ENCODE assay signal across 12 cellular contexts in genomic region chr17:19361326-19361725, GRCh38. TPM values are rescaled to one million over a fixed set of nuclear protein-coding genes. Genes with fewer than 3 reads are reported as not detected.
A peak's percentile ranks its signal among the peaks of the same experiment; 100 is the strongest.
DNase-seq lines count a peak whose midpoint lies in the region; ATAC-seq and TF ChIP-seq lines count a peak whose summit lies in the region.
"Had no signal": no experiment of that assay in that cellular context is flagged by ENCODE, and none has a peak within 500 bp of the region (broad histone marks: within the 10 kb centered on the region; RNA-seq: fewer than 3 reads in every experiment).

No MANE protein-coding gene starts in this region.

- H3K27ac Mint-ChIP-seq in H9: no peak overlapping the region; a peak in 1 of 7 replicates
- H3K27ac Mint-ChIP-seq in activated T-helper 17 cell treated with anti-CD3 and anti-CD28 coated beads, Interleukin-2, amount 50 U/mL, for 72 hours: no peak overlapping the region

- WGBS in H9 (ENCODE audit: extremely low coverage, insufficient read length, low lambda C conversion rate): no CpG with 5 or more reads among the region's 6 CpGs
- WGBS in mesenchymal stem cell: 83% methylated on average over 2 of the region's 6 CpGs

- H3K23ac ChIP-seq in H9 (ENCODE audit: insufficient read length, low read depth, low read length) (no peak overlapping the region), mesenchymal stem cell (ENCODE audit: low read length in 2 of 2) (no peak overlapping the region)

- POLR2A ChIA-PET in AG04450 (lab: Yijun Ruan, JAX): interaction anchor here (2.3 kb wide), 1 partner anchor 17 kb away, joined by 24 read pairs; the partner anchor contains the start of gene MAPK7

- no peaks in the 10 kb centered on the region for H3K79me1 ChIP-seq in H9 (ENCODE audit: insufficient read depth, low read depth, low read length, poor library complexity, severe bottlenecking)
- H3K79me1 ChIP-seq in mesenchymal stem cell (replicated peaks; ENCODE audit: low read length, poor library complexity, severe bottlenecking): peaks cover 17% of the 10 kb centered on the region

- peak overlapping the region; percentile 87; the same call in 1 of the 2 replicates for H3K4me3 ChIP-seq in AG04450 (ENCODE audit: low read depth, low read length)
- H3K4me3 ChIP-seq in mesenchymal stem cell (ENCODE audit: insufficient read depth in 1 of 2, low read depth in 1 of 2, low read length in 2 of 2): peak overlapping the region in 1 of 2 experiments; percentile 90

- H3K79me2 ChIP-seq in H9 (ENCODE audit: insufficient read depth, low read length): 0 out of 2 replicates have a peak, but pooled peaks cover 2% of the 10 kb centered on the region

- H4K20me1 ChIP-seq in H9 (ENCODE audit: control insufficient read depth, insufficient read depth, insufficient read length): no peaks in the 10 kb centered on the region

- H3K27me3 ChIP-seq in AG04450 (ENCODE audit: control insufficient read depth, insufficient read depth, low read length): no peaks in the 10 kb centered on the region
- no peaks in the 10 kb centered on the region for H3K27me3 ChIP-seq in H9 (ENCODE audit: insufficient read depth, low read length)
- H3K27me3 ChIP-seq in mesenchymal stem cell (ENCODE audit: control insufficient read depth in 1 of 2, insufficient read depth in 1 of 2, low read length in 2 of 2): no peaks in the 10 kb centered on the region
- H3K27me3 ChIP-seq: upper lobe of right lung had no signal

- H2BK20ac ChIP-seq in H9 (ENCODE audit: low read depth, low read length, poor library complexity, severe bottlenecking): no peak overlapping the region

- no peak overlapping the region for H2BK120ac ChIP-seq in H9 (ENCODE audit: low read depth, low read length, poor library complexity, severe bottlenecking)
- no peak overlapping the region for H2BK120ac ChIP-seq in mesenchymal stem cell (ENCODE audit: low read depth, low read length)

- H3K9ac ChIP-seq in H9 (ENCODE audit: extremely low read depth, insufficient read length, low read length): no peak overlapping the region
- H3K9ac ChIP-seq in mesenchymal stem cell (ENCODE audit: low read length): peak overlapping the region; percentile 89

- H2BK15ac ChIP-seq in H9 (ENCODE audit: low read depth, low read length) (no peak overlapping the region), mesenchymal stem cell (ENCODE audit: low read depth, poor library complexity, severe bottlenecking) (no peak overlapping the region)

- H3T11ph ChIP-seq in H9 (ENCODE audit: low read length): no peak overlapping the region

- H4K91ac ChIP-seq in H9 (ENCODE audit: insufficient read length, low read depth, low read length): no peak overlapping the region
- peak overlapping the region; percentile 14 for H4K91ac ChIP-seq in mesenchymal stem cell (ENCODE audit: low read length)

- no peak overlapping the region for H4K8ac ChIP-seq in H9 (replicated peaks; ENCODE audit: insufficient read length, low read depth, low read length)
- no peak overlapping the region for H4K8ac ChIP-seq in mesenchymal stem cell (ENCODE audit: low read length)

- no peak for ATAC-seq in activated T-helper 17 cell treated with anti-CD3 and anti-CD28 coated beads, Interleukin-2, amount 50 U/mL, for 72 hours (replicated peaks)
- ATAC-seq in esophagus mucosa: no peak
- no peak for ATAC-seq in GM19455 (IDR thresholded peaks at IDR 0.05; ENCODE audit: unreplicated experiment)

- no peak overlapping the region for H2BK12ac ChIP-seq in H9 (ENCODE audit: insufficient read length, low read depth, low read length)
- H2BK12ac ChIP-seq in mesenchymal stem cell (ENCODE audit: low read length in 2 of 2): peak overlapping the region in 1 of 2 experiments; percentile 75

- peak overlapping the region; percentile 50 to 73 for H3K4me3 Mint-ChIP-seq in H9
- peak overlapping the region; percentile 82 for H3K4me3 Mint-ChIP-seq in activated T-helper 17 cell treated with anti-CD3 and anti-CD28 coated beads, Interleukin-2, amount 50 U/mL, for 72 hours

- no peak overlapping the region for H3K27ac ChIP-seq in AG04450 (ENCODE audit: low read depth, low read length)
- H3K27ac ChIP-seq in H9 (ENCODE audit: insufficient read length, low read depth, low read length): no peak overlapping the region
- H3K27ac ChIP-seq in mesenchymal stem cell (ENCODE audit: low read length, poor library complexity, severe bottlenecking): no peak overlapping the region
- H3K27ac ChIP-seq: neutrophil had no signal

- H3K4me2 ChIP-seq in H9 (ENCODE audit: insufficient read depth, insufficient read length, low read length): peak overlapping the region; percentile 58
- no peak overlapping the region for H3K4me2 ChIP-seq in mesenchymal stem cell (ENCODE audit: low read length, poor library complexity, severe bottlenecking)

- H2AK5ac ChIP-seq in H9 (ENCODE audit: insufficient read length, low read length) (no peak overlapping the region), mesenchymal stem cell (ENCODE audit: low read length, severe bottlenecking) (no peak overlapping the region)

- peaks cover 9 to 33% (median 29%) of the 10 kb centered on the region in 3 experiments for H3K36me3 Mint-ChIP-seq in H9 (ENCODE audit: insufficient read depth in 1 of 3, low read depth in 3 of 3)
- H3K36me3 Mint-ChIP-seq in activated T-helper 17 cell treated with anti-CD3 and anti-CD28 coated beads, Interleukin-2, amount 50 U/mL, for 72 hours (ENCODE audit: low read depth): no peaks in the 10 kb centered on the region

- H3K9me3 ChIP-seq in AG04450 (ENCODE audit: control insufficient read depth, insufficient read depth, low read length) (no peaks in the 10 kb centered on the region), H9 (ENCODE audit: control insufficient read depth, low read depth, low read length) (no peaks in the 10 kb centered on the region), mesenchymal stem cell (ENCODE audit: control insufficient read depth, low read length) (no peaks in the 10 kb centered on the region)
- H3K9me3 ChIP-seq: neutrophil, upper lobe of right lung had no signal

- H3K4me1 Mint-ChIP-seq in H9: peaks cover 22 to 30% of the 10 kb centered on the region in 2 experiments
- H3K4me1 Mint-ChIP-seq in activated T-helper 17 cell treated with anti-CD3 and anti-CD28 coated beads, Interleukin-2, amount 50 U/mL, for 72 hours: peaks cover 5% of the 10 kb centered on the region

- H3K27me3 Mint-ChIP-seq in H9 (ENCODE audit: low read depth): peaks cover 5% of the 10 kb centered on the region; the same call in 1 of the 2 replicates
- H3K27me3 Mint-ChIP-seq in activated T-helper 17 cell treated with anti-CD3 and anti-CD28 coated beads, Interleukin-2, amount 50 U/mL, for 72 hours: peaks cover 18% of the 10 kb centered on the region

- peaks cover 22 to 33% of the 10 kb centered on the region in 2 experiments for H3K36me3 ChIP-seq in mesenchymal stem cell (ENCODE audit: control insufficient read depth in 1 of 2, insufficient read depth in 2 of 2, low read depth in 1 of 2, low read length in 2 of 2)
- H3K36me3 ChIP-seq: neutrophil, upper lobe of right lung had no signal

- no peak overlapping the region for H4K5ac ChIP-seq in H9 (ENCODE audit: insufficient read length, low read depth, low read length)

- H3K56ac ChIP-seq in H9 (ENCODE audit: insufficient read length, low read depth, low read length): no peak overlapping the region

- H3K14ac ChIP-seq in H9 (ENCODE audit: insufficient read depth, low read length) (no peak overlapping the region), mesenchymal stem cell (ENCODE audit: low read length in 2 of 2) (peak overlapping the region in 1 of 2 experiments; percentile 26)

- no peak for DNase-seq in AG04450 (ENCODE audit: low read depth, low spot score)
- no peak for DNase-seq in H9
- peak; percentile 46 for DNase-seq in mesenchymal stem cell
- no peak for DNase-seq in NCI-H2081 (lab: John Stamatoyannopoulos, UW)
- no peak for DNase-seq in DMS53 (lab: John Stamatoyannopoulos, UW)
- DNase-seq: cortex of kidney, NCI-H1092 treated with DMSO at 0.1 percent for 48 hours, upper lobe of right lung had no signal

- H3K4me1 ChIP-seq in H9 (ENCODE audit: insufficient read depth, low read length) (no peaks in the 10 kb centered on the region), mesenchymal stem cell (ENCODE audit: control insufficient read depth, insufficient read depth, low read depth, low read length) (peaks cover 18% of the 10 kb centered on the region)
- H3K4me1 ChIP-seq: upper lobe of right lung had no signal

- H3K9me3 Mint-ChIP-seq in H9: no peaks in the 10 kb centered on the region
- no peaks in the 10 kb centered on the region for H3K9me3 Mint-ChIP-seq in activated T-helper 17 cell treated with anti-CD3 and anti-CD28 coated beads, Interleukin-2, amount 50 U/mL, for 72 hours

- no peaks in the 10 kb centered on the region for H3K23me2 ChIP-seq in H9 (ENCODE audit: insufficient read length, low read depth, low read length, poor library complexity, severe bottlenecking)

- CTCF ChIA-PET in AG04450 (lab: Charles Lee): interaction anchor here (5.2 kb wide), 1 partner anchor 403 kb away, joined by 97 read pairs; no protein-coding TSS in a partner anchor

- H3K18ac ChIP-seq in H9 (ENCODE audit: insufficient read length, low read depth, low read length): no peak overlapping the region
- H3K18ac ChIP-seq in mesenchymal stem cell (ENCODE audit: low read depth in 1 of 2, low read length in 2 of 2): no peak overlapping the region

- no peak overlapping the region for H2BK5ac ChIP-seq in H9 (ENCODE audit: insufficient read length, low read length)
- H2BK5ac ChIP-seq in mesenchymal stem cell (ENCODE audit: low read depth, low read length, poor library complexity, severe bottlenecking): no peak overlapping the region

- H3K4ac ChIP-seq in H9 (ENCODE audit: low read depth, low read length) (no peak overlapping the region), mesenchymal stem cell (ENCODE audit: low read depth in 1 of 2, low read length in 2 of 2) (no peak overlapping the region)

- H2AFZ ChIP-seq in H9 (ENCODE audit: low read length) (no peak overlapping the region), mesenchymal stem cell (ENCODE audit: low read depth, low read length) (no peak overlapping the region)

- TF ChIP-seq CTCF in AG04450 (IDR thresholded peaks at IDR 0.05; ENCODE audit: low read depth, low read length) (no peak), H9 (conservative IDR thresholded peaks at IDR 0.05) (no peak)

RNA-seq across cellular contexts. Expression of gene B9D1, which starts 1.2 kb away (rescaled TPM):
- 35.2 and 45.8 TPM in 2 replicates for polyA plus RNA-seq in AG04450 (2011; rRNA removed)
- polyA minus RNA-seq in AG04450 (2011; rRNA and poly(A)+ RNA removed): 29.7 and 36.6 TPM in 2 replicates
- total RNA-seq in H9 (2021): 27.4 and 30.4 TPM in 2 replicates
- total RNA-seq in activated T-helper 17 cell treated with anti-CD3 and anti-CD28 coated beads, Interleukin-2, amount 50 U/mL, for 72 hours: 1 to 10 TPM; 2.8 to 3.4 TPM
- polyA plus RNA-seq in mesenchymal stem cell (2013, experiment 1 of 2): 30.2 TPM
- 30.8 TPM for polyA plus RNA-seq in mesenchymal stem cell (2013, experiment 2 of 2)
- 12.7 TPM for total RNA-seq in esophagus mucosa

RNA-seq across cellular contexts. Expression of gene MAPK7, which starts 17.0 kb away (rescaled TPM):
- polyA plus RNA-seq in AG04450 (2011; rRNA removed): 6.2 and 11.0 TPM in 2 replicates
- polyA minus RNA-seq in AG04450 (2011; rRNA and poly(A)+ RNA removed): 35.7 and 53.6 TPM in 2 replicates
- total RNA-seq in H9 (2021): 43.8 and 45.5 TPM in 2 replicates
- 10 to 100 TPM; 22.1 to 39.3 TPM for total RNA-seq in activated T-helper 17 cell treated with anti-CD3 and anti-CD28 coated beads, Interleukin-2, amount 50 U/mL, for 72 hours
- 33.6 TPM for polyA plus RNA-seq in mesenchymal stem cell (2013, experiment 1 of 2)
- polyA plus RNA-seq in mesenchymal stem cell (2013, experiment 2 of 2): 30.7 TPM
- total RNA-seq in esophagus mucosa: 35.2 TPM

RNA-seq across cellular contexts. Expression of gene MFAP4, which starts 25.7 kb away (rescaled TPM):
- 122 and 230 TPM in 2 replicates for polyA plus RNA-seq in AG04450 (2011; rRNA removed)
- polyA minus RNA-seq in AG04450 (2011; rRNA and poly(A)+ RNA removed): 57.3 and 80.3 TPM in 2 replicates
- total RNA-seq in H9 (2021) (1.5 and 2.0 TPM in 2 replicates), esophagus mucosa (5.2 TPM)
- total RNA-seq in activated T-helper 17 cell treated with anti-CD3 and anti-CD28 coated beads, Interleukin-2, amount 50 U/mL, for 72 hours: not detected
- 238 TPM for polyA plus RNA-seq in mesenchymal stem cell (2013, experiment 1 of 2)
- 237 TPM for polyA plus RNA-seq in mesenchymal stem cell (2013, experiment 2 of 2)

RNA-seq across cellular contexts. Expression of gene RNF112, which starts 49.7 kb away (rescaled TPM):
- 3.3 and 4.5 TPM in 2 replicates for polyA plus RNA-seq in AG04450 (2011; rRNA removed)
- polyA minus RNA-seq in AG04450 (2011; rRNA and poly(A)+ RNA removed): 3.1 and 5.5 TPM in 2 replicates
- total RNA-seq in H9 (2021) (0.81 and 1.1 TPM in 2 replicates), esophagus mucosa (1.1 TPM)
- total RNA-seq in activated T-helper 17 cell treated with anti-CD3 and anti-CD28 coated beads, Interleukin-2, amount 50 U/mL, for 72 hours: 1 to 10 TPM in 1 of 2 donors, under 1 TPM in 1; 0.56 to 3.1 TPM
- polyA plus RNA-seq in mesenchymal stem cell (2013, experiment 1 of 2): 0.08 TPM
- polyA plus RNA-seq in mesenchymal stem cell (2013, experiment 2 of 2): 0.08 TPM
